1 cellular context compared by ENCODE assay signal in genomic region chr14:64504310-64504896, GRCh38.
A peak's percentile ranks its signal among the peaks of the same experiment; 100 is the strongest.
TF ChIP-seq lines count a peak whose summit lies in the region.

TSS of gene ZBTB1 (plus strand) at chr14:64504770. CDS start at chr14:64521505, 16,735 bp downstream.

TF ChIP-seq in A549, 52 proteins besides CTCF, POLR2A, EP300 and RAD21 (continued from another document):
- TF ChIP-seq, protein P1, sequence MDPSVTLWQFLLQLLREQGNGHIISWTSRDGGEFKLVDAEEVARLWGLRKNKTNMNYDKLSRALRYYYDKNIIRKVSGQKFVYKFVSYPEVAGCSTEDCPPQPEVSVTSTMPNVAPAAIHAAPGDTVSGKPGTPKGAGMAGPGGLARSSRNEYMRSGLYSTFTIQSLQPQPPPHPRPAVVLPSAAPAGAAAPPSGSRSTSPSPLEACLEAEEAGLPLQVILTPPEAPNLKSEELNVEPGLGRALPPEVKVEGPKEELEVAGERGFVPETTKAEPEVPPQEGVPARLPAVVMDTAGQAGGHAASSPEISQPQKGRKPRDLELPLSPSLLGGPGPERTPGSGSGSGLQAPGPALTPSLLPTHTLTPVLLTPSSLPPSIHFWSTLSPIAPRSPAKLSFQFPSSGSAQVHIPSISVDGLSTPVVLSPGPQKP (IDR thresholded peaks at IDR 0.05; ENCODE audit: low read depth, low read length), result no peak
- TF ChIP-seq SMC3 (IDR thresholded peaks at IDR 0.05) (no peak), PBX3 (IDR thresholded peaks at IDR 0.05) (peak; percentile 76; the same call in 1 of the 2 replicates), CHD4 (IDR thresholded peaks at IDR 0.05; ENCODE audit: borderline replicate concordance) (no peak), CEBPB (IDR thresholded peaks at IDR 0.05) (peak; percentile 4 to 30; a peak in 2 of 4 replicates), HES2 (IDR thresholded peaks at IDR 0.05) (no peak), PHF8 (IDR thresholded peaks at IDR 0.05; ENCODE audit: borderline replicate concordance, low read depth) (0 out of 2 replicates have a peak, but pooled peaks have one; percentile 1), SREBF2 (IDR thresholded peaks at IDR 0.05) (no peak), RARB (CRISPR knock-in tag; IDR thresholded peaks at IDR 0.05) (peak; percentile 47; the same call in 1 of the 2 replicates), TP53 (CRISPR knock-in tag; IDR thresholded peaks at IDR 0.05) (no peak), RCOR1 (IDR thresholded peaks at IDR 0.05; ENCODE audit: low read depth, low read length) (no peak), RNF2 (IDR thresholded peaks at IDR 0.05; ENCODE audit: borderline replicate concordance, low read depth) (no peak), MYC (IDR thresholded peaks at IDR 0.05; ENCODE audit: borderline replicate concordance, low read length) (peak; percentile 32; the same call in 1 of the 2 replicates), ATOH8 (CRISPR knock-in tag; IDR thresholded peaks at IDR 0.05; ENCODE audit: low read depth) (peak; percentile 13; the same call in 1 of the 2 replicates), EHMT2 (IDR thresholded peaks at IDR 0.05; ENCODE audit: low read depth) (no peak), HEYL (CRISPR knock-in tag; IDR thresholded peaks at IDR 0.05) (no peak), FOXS1 (CRISPR knock-in tag; IDR thresholded peaks at IDR 0.05) (0 out of 2 replicates have a peak, but pooled peaks have one; percentile 37)
- TF ChIP-seq, protein P2, sequence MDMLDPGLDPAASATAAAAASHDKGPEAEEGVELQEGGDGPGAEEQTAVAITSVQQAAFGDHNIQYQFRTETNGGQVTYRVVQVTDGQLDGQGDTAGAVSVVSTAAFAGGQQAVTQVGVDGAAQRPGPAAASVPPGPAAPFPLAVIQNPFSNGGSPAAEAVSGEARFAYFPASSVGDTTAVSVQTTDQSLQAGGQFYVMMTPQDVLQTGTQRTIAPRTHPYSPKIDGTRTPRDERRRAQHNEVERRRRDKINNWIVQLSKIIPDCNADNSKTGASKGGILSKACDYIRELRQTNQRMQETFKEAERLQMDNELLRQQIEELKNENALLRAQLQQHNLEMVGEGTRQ (IDR thresholded peaks at IDR 0.05), result no peak
- TF ChIP-seq, protein P3, sequence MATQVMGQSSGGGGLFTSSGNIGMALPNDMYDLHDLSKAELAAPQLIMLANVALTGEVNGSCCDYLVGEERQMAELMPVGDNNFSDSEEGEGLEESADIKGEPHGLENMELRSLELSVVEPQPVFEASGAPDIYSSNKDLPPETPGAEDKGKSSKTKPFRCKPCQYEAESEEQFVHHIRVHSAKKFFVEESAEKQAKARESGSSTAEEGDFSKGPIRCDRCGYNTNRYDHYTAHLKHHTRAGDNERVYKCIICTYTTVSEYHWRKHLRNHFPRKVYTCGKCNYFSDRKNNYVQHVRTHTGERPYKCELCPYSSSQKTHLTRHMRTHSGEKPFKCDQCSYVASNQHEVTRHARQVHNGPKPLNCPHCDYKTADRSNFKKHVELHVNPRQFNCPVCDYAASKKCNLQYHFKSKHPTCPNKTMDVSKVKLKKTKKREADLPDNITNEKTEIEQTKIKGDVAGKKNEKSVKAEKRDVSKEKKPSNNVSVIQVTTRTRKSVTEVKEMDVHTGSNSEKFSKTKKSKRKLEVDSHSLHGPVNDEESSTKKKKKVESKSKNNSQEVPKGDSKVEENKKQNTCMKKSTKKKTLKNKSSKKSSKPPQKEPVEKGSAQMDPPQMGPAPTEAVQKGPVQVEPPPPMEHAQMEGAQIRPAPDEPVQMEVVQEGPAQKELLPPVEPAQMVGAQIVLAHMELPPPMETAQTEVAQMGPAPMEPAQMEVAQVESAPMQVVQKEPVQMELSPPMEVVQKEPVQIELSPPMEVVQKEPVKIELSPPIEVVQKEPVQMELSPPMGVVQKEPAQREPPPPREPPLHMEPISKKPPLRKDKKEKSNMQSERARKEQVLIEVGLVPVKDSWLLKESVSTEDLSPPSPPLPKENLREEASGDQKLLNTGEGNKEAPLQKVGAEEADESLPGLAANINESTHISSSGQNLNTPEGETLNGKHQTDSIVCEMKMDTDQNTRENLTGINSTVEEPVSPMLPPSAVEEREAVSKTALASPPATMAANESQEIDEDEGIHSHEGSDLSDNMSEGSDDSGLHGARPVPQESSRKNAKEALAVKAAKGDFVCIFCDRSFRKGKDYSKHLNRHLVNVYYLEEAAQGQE (IDR thresholded peaks at IDR 0.05), result no peak
- TF ChIP-seq, protein P4, sequence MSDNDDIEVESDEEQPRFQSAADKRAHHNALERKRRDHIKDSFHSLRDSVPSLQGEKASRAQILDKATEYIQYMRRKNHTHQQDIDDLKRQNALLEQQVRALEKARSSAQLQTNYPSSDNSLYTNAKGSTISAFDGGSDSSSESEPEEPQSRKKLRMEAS (IDR thresholded peaks at IDR 0.05), result peak; percentile 16; the same call in 1 of the 2 replicates
- TF ChIP-seq, protein P5, sequence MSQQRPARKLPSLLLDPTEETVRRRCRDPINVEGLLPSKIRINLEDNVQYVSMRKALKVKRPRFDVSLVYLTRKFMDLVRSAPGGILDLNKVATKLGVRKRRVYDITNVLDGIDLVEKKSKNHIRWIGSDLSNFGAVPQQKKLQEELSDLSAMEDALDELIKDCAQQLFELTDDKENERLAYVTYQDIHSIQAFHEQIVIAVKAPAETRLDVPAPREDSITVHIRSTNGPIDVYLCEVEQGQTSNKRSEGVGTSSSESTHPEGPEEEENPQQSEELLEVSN (IDR thresholded peaks at IDR 0.05; ENCODE audit: borderline replicate concordance, low read depth), result no peak
